ENCODE assay signal across 1 cellular context in genomic region chr1:23578997-23579363, GRCh38.
TF ChIP-seq lines count a peak whose summit lies in the region.

No MANE protein-coding gene starts in this region.

TF ChIP-seq in GM12878, 131 proteins besides CTCF, POLR2A, EP300 and RAD21:
- no peak for TF ChIP-seq WRNIP1 (IDR thresholded peaks at IDR 0.05; ENCODE audit: borderline replicate concordance, low read depth, low read length)
- TF ChIP-seq ATF2 (IDR thresholded peaks at IDR 0.05; ENCODE audit: low read length) = no peak
- TF ChIP-seq SMC3 (IDR thresholded peaks at IDR 0.05; ENCODE audit: borderline replicate concordance, low read length) = no peak
- TF ChIP-seq SMAD5 (IDR thresholded peaks at IDR 0.05; ENCODE audit: low read depth) = no peak
- no peak for TF ChIP-seq ZNF592 (IDR thresholded peaks at IDR 0.05)
- TF ChIP-seq E4F1 (IDR thresholded peaks at IDR 0.05; ENCODE audit: borderline replicate concordance, partially characterized antibody) = no peak
- no peak for TF ChIP-seq EGR1 (IDR thresholded peaks at IDR 0.05; ENCODE audit: borderline replicate concordance in 1 of 2, low read depth in 2 of 2, low read length in 2 of 2)
- no peak for TF ChIP-seq NR2C2 (IDR thresholded peaks at IDR 0.05; ENCODE audit: borderline replicate concordance, control insufficient read depth, insufficient read length, low read depth)
- TF ChIP-seq ZBTB4 (CRISPR knock-in tag; IDR thresholded peaks at IDR 0.05) = no peak
- no peak for TF ChIP-seq NR2F1 (conservative IDR thresholded peaks at IDR 0.05)
- no peak for TF ChIP-seq CHD1 (IDR thresholded peaks at IDR 0.05; ENCODE audit: low read depth, low read length)
- no peak for TF ChIP-seq LARP7 (IDR thresholded peaks at IDR 0.05)
